ENCODE assay signal across 29 cellular contexts in the genomic region with DNA sequence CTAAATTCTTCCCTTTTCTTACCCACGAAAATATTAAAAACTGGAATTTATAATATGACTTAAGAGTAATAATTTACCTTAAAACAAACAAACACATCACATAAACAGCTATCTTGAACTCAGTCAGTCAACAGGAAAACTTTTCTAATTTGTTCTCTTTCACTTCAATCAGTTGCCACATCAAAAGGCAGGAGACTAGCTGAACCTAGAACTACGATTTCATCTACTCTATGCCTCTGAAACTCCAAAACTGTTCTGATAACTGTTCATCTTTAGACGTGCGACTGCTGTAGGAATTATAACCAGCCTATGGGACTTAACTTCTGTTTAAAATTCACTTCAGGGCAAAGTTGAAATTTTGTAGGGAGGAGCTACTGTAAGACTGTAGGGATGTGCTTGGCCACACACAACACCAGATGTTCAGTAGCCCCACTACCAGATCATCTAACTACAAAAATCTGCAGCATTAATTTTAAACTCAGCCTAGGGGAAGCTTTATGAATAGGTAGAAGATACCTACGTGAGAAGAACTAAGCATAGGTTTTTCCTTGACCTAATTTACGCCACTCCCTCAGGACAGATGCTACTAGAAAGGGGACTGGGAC. TPM values are rescaled to one million over a fixed set of nuclear protein-coding genes. Genes with fewer than 3 reads are reported as not detected.
"Had no signal": no experiment of that assay in that cellular context is flagged by ENCODE, and none has a peak within 500 bp of the region (broad histone marks: within the 10 kb centered on the region; RNA-seq: fewer than 3 reads in every experiment).

No MANE protein-coding gene starts in this region.

- H3K9me3 ChIP-seq: ascending aorta, colonic mucosa, esophagus squamous epithelium, heart right ventricle, left lung, lower lobe of right lung, right lobe of liver, thyroid gland, upper lobe of left lung, vagina had no signal

- DNase-seq: activated CD4-positive, alpha-beta T cell treated with anti-CD3 and anti-CD28 coated beads, Interleukin-2, amount 50 U/mL, for 1 hour; activated CD4-positive, CD25-positive, alpha-beta regulatory T cell; activated CD8-positive, alpha-beta memory T cell treated with anti-CD3 and anti-CD28 coated beads for 24 hours; activated gamma-delta T cell; activated naive CD4-positive, alpha-beta T cell treated with anti-CD3 and anti-CD28 coated beads, Interleukin-2, amount 10 ng/mL, durations not matched to agents 7 days and 5 days; activated naive CD8-positive, alpha-beta T cell treated with anti-CD3 and anti-CD28 coated beads, Interleukin-2, amount 10 ng/mL, durations not matched to agents 7 days and 5 days; activated T-cell treated with anti-CD3 and anti-CD28 coated beads, Interleukin-2, amount 50 U/mL, for 1 hour; cerebellar nuclear complex; colonic mucosa; effector CD8-positive, alpha-beta T cell; esophagus squamous epithelium; foreskin melanocyte; heart right ventricle; left lung; lower lobe of right lung; mesenchymal stem cell; right lobe of liver; stimulated activated CD4-positive, alpha-beta T cell treated with anti-CD3 and anti-CD28 coated beads, Interleukin-2, amount 100 ng/mL, for 48 hours; stimulated activated naive CD8-positive, alpha-beta T cell treated with anti-CD3 and anti-CD28 coated beads, Interleukin-15, amount 100 ng/mL, for 72 hours; substantia nigra; thyroid gland; upper lobe of left lung had no signal

- H3K27ac Mint-ChIP-seq: activated naive CD8-positive, alpha-beta T cell treated with anti-CD3 and anti-CD28 coated beads, Interleukin-2, amount 10 ng/mL, durations not matched to agents 7 days and 5 days; brain; natural killer cell treated with Interleukin-12 subunit alpha and Interleukin-12 subunit beta and Interleukin-15 and Interleukin-18, amount 100 ng/mL, for 72 hours had no signal

- H3K4me1 Mint-ChIP-seq: stimulated activated effector memory CD8-positive, alpha-beta T cell treated with anti-CD3 and anti-CD28 coated beads, Interleukin-12 subunit alpha, Interleukin-12 subunit beta, amount 100 ng/mL, for 72 hours; stimulated activated naive CD8-positive, alpha-beta T cell treated with anti-CD3 and anti-CD28 coated beads, Interleukin-15, amount 100 ng/mL, for 72 hours had no signal

- ATAC-seq: heart right ventricle; left lung; lower lobe of right lung; natural killer cell treated with Interleukin-12 subunit alpha and Interleukin-12 subunit beta and Interleukin-15 and Interleukin-18, amount 100 ng/mL, for 72 hours; right lobe of liver; stimulated activated effector memory CD8-positive, alpha-beta T cell treated with anti-CD3 and anti-CD28 coated beads, Interleukin-12 subunit alpha, Interleukin-12 subunit beta, amount 100 ng/mL, for 72 hours; stimulated activated naive CD8-positive, alpha-beta T cell treated with anti-CD3 and anti-CD28 coated beads, Interleukin-15, amount 100 ng/mL, for 72 hours had no signal

- H3K27me3 Mint-ChIP-seq: activated naive CD4-positive, alpha-beta T cell treated with anti-CD3 and anti-CD28 coated beads, Interleukin-2, amount 10 ng/mL, durations not matched to agents 7 days and 5 days; activated naive CD8-positive, alpha-beta T cell treated with anti-CD3 and anti-CD28 coated beads, Interleukin-2, amount 10 ng/mL, durations not matched to agents 7 days and 5 days; brain; natural killer cell treated with Interleukin-12 subunit alpha and Interleukin-12 subunit beta and Interleukin-15 and Interleukin-18, amount 100 ng/mL, for 72 hours; stimulated activated naive CD8-positive, alpha-beta T cell treated with anti-CD3 and anti-CD28 coated beads, Interleukin-15, amount 100 ng/mL, for 72 hours had no signal

- H3K4me3 Mint-ChIP-seq: activated naive CD4-positive, alpha-beta T cell treated with anti-CD3 and anti-CD28 coated beads, Interleukin-2, amount 10 ng/mL, durations not matched to agents 7 days and 5 days; activated naive CD8-positive, alpha-beta T cell treated with anti-CD3 and anti-CD28 coated beads, Interleukin-2, amount 10 ng/mL, durations not matched to agents 7 days and 5 days; brain; natural killer cell treated with Interleukin-12 subunit alpha and Interleukin-12 subunit beta and Interleukin-15 and Interleukin-18, amount 100 ng/mL, for 72 hours; stimulated activated effector memory CD8-positive, alpha-beta T cell treated with anti-CD3 and anti-CD28 coated beads, Interleukin-12 subunit alpha, Interleukin-12 subunit beta, amount 100 ng/mL, for 72 hours; stimulated activated naive CD8-positive, alpha-beta T cell treated with anti-CD3 and anti-CD28 coated beads, Interleukin-15, amount 100 ng/mL, for 72 hours had no signal

- H3K36me3 ChIP-seq: colonic mucosa had no signal

- H3K27me3 ChIP-seq: ascending aorta, cardiac muscle cell, colonic mucosa, esophagus squamous epithelium, heart right ventricle, left lung, right lobe of liver, thyroid gland, upper lobe of left lung, vagina had no signal

- H3K4me3 ChIP-seq: ascending aorta, cardiac muscle cell, colonic mucosa, esophagus squamous epithelium, heart right ventricle, left lung, lower lobe of right lung, right lobe of liver, thyroid gland, upper lobe of left lung, vagina had no signal

- H3K4me1 ChIP-seq: ascending aorta, colonic mucosa, esophagus squamous epithelium, left lung, lower lobe of right lung, right lobe of liver, thyroid gland, upper lobe of left lung, vagina had no signal

- H3K9me3 Mint-ChIP-seq: activated naive CD4-positive, alpha-beta T cell treated with anti-CD3 and anti-CD28 coated beads, Interleukin-2, amount 10 ng/mL, durations not matched to agents 7 days and 5 days; activated naive CD8-positive, alpha-beta T cell treated with anti-CD3 and anti-CD28 coated beads, Interleukin-2, amount 10 ng/mL, durations not matched to agents 7 days and 5 days; brain; natural killer cell treated with Interleukin-12 subunit alpha and Interleukin-12 subunit beta and Interleukin-15 and Interleukin-18, amount 100 ng/mL, for 72 hours; stimulated activated effector memory CD8-positive, alpha-beta T cell treated with anti-CD3 and anti-CD28 coated beads, Interleukin-12 subunit alpha, Interleukin-12 subunit beta, amount 100 ng/mL, for 72 hours; stimulated activated naive CD8-positive, alpha-beta T cell treated with anti-CD3 and anti-CD28 coated beads, Interleukin-15, amount 100 ng/mL, for 72 hours had no signal

- H3K36me3 Mint-ChIP-seq: brain; natural killer cell treated with Interleukin-12 subunit alpha and Interleukin-12 subunit beta and Interleukin-15 and Interleukin-18, amount 100 ng/mL, for 72 hours had no signal

- H3K27ac ChIP-seq: ascending aorta, cardiac muscle cell, colonic mucosa, epithelial cell of prostate, esophagus squamous epithelium, heart right ventricle, left lung, lower lobe of right lung, right lobe of liver, thyroid gland, upper lobe of left lung, vagina had no signal

RNA-seq across cellular contexts. Expression of gene RAD51AP1, which starts 7.6 kb away (rescaled TPM):
- total RNA-seq: ascending aorta had no signal
